31 cellular contexts compared by ENCODE assay signal in genomic region chr2:214889301-214889700, GRCh38.
"Had no signal": no experiment of that assay in that cellular context is flagged by ENCODE, and none has a peak within 500 bp of the region (broad histone marks: within the 10 kb centered on the region; RNA-seq: fewer than 3 reads in every experiment).

No MANE protein-coding gene starts in this region.

- H3K27ac ChIP-seq: ascending aorta, cardiac muscle cell, VCaP had no signal

- H3K9me3 ChIP-seq: ascending aorta had no signal

- ATAC-seq: activated CD8-positive, alpha-beta T cell treated with anti-CD3 and anti-CD28 coated beads for 36 hours; activated naive CD4-positive, alpha-beta T cell treated with anti-CD3 and anti-CD28 coated beads, Interleukin-2, amount 50 U/mL, for 72 hours; activated T-cell treated with anti-CD3 and anti-CD28 coated beads, Interleukin-2, amount 50 U/mL, for 4 hours; activated T-cell treated with anti-CD3 and anti-CD28 coated beads, Interleukin-2, amount 50 U/mL, for 72 hours; activated T-helper 17 cell treated with anti-CD3 and anti-CD28 coated beads, Interleukin-2, amount 50 U/mL, for 72 hours had no signal

- H3K36me3 ChIP-seq: ascending aorta, cardiac muscle cell had no signal

- H3K27me3 ChIP-seq: ascending aorta, cardiac muscle cell had no signal

- H3K4me3 ChIP-seq: ascending aorta, cardiac muscle cell had no signal

- H3K4me1 ChIP-seq: ascending aorta had no signal

- DNase-seq: activated B cell treated with CpG ODN at 0.5 μM for 24 hours; activated CD4-positive, alpha-beta memory T cell treated with anti-CD3 and anti-CD28 coated beads for 36 hours; activated CD4-positive, alpha-beta T cell treated with anti-CD3 and anti-CD28 coated beads for 4 hours; activated CD4-positive, alpha-beta T cell treated with anti-CD3 and anti-CD28 coated beads, Interleukin-2, amount 10 ng/mL, durations not matched to agents 24 days and 14 days; activated CD4-positive, alpha-beta T cell treated with anti-CD3 and anti-CD28 coated beads, Interleukin-2, amount 50 U/mL, for 1 hour; activated CD4-positive, alpha-beta T cell treated with anti-CD3 and anti-CD28 coated beads, Interleukin-2, amount 50 U/mL, for 4 hours; activated CD4-positive, CD25-positive, alpha-beta regulatory T cell treated with anti-CD3 and anti-CD28 coated beads, Interleukin-2, amount 50 U/mL, for 72 hours; activated CD8-positive, alpha-beta memory T cell treated with anti-CD3 and anti-CD28 coated beads, Interleukin-2, amount 50 U/mL, for 4 hours; activated CD8-positive, alpha-beta T cell treated with anti-CD3 and anti-CD28 coated beads for 36 hours; activated effector memory CD4-positive, alpha-beta T cell treated with anti-CD3 and anti-CD28 coated beads, Interleukin-2, amount 50 U/mL, for 16 hours; activated gamma-delta T cell treated with Interleukin-2 at 50 U/mL for 16 hours; activated naive CD4-positive, alpha-beta T cell; activated naive CD4-positive, alpha-beta T cell treated with anti-CD3 and anti-CD28 coated beads for 36 hours; activated naive CD4-positive, alpha-beta T cell treated with anti-CD3 and anti-CD28 coated beads, Interleukin-2, amount 50 U/mL, for 16 hours; activated naive CD8-positive, alpha-beta T cell treated with anti-CD3 and anti-CD28 coated beads for 36 hours; activated T-cell treated with anti-CD3 and anti-CD28 coated beads for 4 hours; activated T-cell treated with anti-CD3 and anti-CD28 coated beads, Interleukin-2, amount 50 U/mL, for 1 hour; activated T-cell treated with anti-CD3 and anti-CD28 coated beads, Interleukin-2, amount 50 U/mL, for 4 hours; activated T-cell treated with anti-CD3 and anti-CD28 coated beads, Interleukin-2, amount 50 U/mL, for 72 hours; amygdala; anterior cingulate cortex; caudate nucleus; cerebellar nuclear complex; T-helper 1 cell; T-helper 2 cell; T-helper 9 cell had no signal
